In genomic region chr3:111076732-111077131, GRCh38 we compare ENCODE assay signal across 13 cellular contexts.
"Had no signal": no experiment of that assay in that cellular context is flagged by ENCODE, and none has a peak within 500 bp of the region (broad histone marks: within the 10 kb centered on the region; RNA-seq: fewer than 3 reads in every experiment).

No MANE protein-coding gene starts in this region.

- DNase-seq: activated naive CD4-positive, alpha-beta T cell; activated naive CD8-positive, alpha-beta T cell treated with anti-CD3 and anti-CD28 coated beads, Interleukin-2, amount 10 ng/mL, durations not matched to agents 7 days and 5 days; central memory CD4-positive, alpha-beta T cell; colonic mucosa; hypothalamus; kidney; ovary; stimulated activated CD4-positive, alpha-beta T cell treated with anti-CD3 and anti-CD28 coated beads, Interleukin-2, amount 100 ng/mL, for 48 hours; stimulated activated naive B cell treated with anti-CD40 and anti-IgM and Interleukin-4, amounts not matched to agents 10 μg/mL and 1 μg/mL and 100 μg/mL, for 72 hours; tibial artery had no signal

- H3K9me3 ChIP-seq: colonic mucosa, esophagus muscularis mucosa, ovary, tibial artery had no signal

- H3K4me3 Mint-ChIP-seq: activated naive CD8-positive, alpha-beta T cell treated with anti-CD3 and anti-CD28 coated beads, Interleukin-2, amount 10 ng/mL, durations not matched to agents 7 days and 5 days; stimulated activated naive B cell treated with anti-CD40 and anti-IgM and Interleukin-4, amounts not matched to agents 10 μg/mL and 1 μg/mL and 100 μg/mL, for 72 hours had no signal

- H3K27ac ChIP-seq: colonic mucosa, esophagus muscularis mucosa, ovary, tibial artery had no signal

- ATAC-seq: activated CD4-positive, CD25-positive, alpha-beta regulatory T cell treated with anti-CD3 and anti-CD28 coated beads, Interleukin-2, amount 50 U/mL, for 24 hours; stimulated activated naive B cell treated with anti-CD40 and anti-IgM and Interleukin-4, amounts not matched to agents 10 μg/mL and 1 μg/mL and 100 μg/mL, for 72 hours had no signal

- H3K4me1 ChIP-seq: colonic mucosa had no signal

- FAIRE-seq: kidney had no signal

- H3K9me3 Mint-ChIP-seq: activated naive CD8-positive, alpha-beta T cell treated with anti-CD3 and anti-CD28 coated beads, Interleukin-2, amount 10 ng/mL, durations not matched to agents 7 days and 5 days; brain; stimulated activated naive B cell treated with anti-CD40 and anti-IgM and Interleukin-4, amounts not matched to agents 10 μg/mL and 1 μg/mL and 100 μg/mL, for 72 hours had no signal

- H3K36me3 Mint-ChIP-seq: activated naive CD8-positive, alpha-beta T cell treated with anti-CD3 and anti-CD28 coated beads, Interleukin-2, amount 10 ng/mL, durations not matched to agents 7 days and 5 days; brain; stimulated activated naive B cell treated with anti-CD40 and anti-IgM and Interleukin-4, amounts not matched to agents 10 μg/mL and 1 μg/mL and 100 μg/mL, for 72 hours had no signal

- H3K27ac Mint-ChIP-seq: activated naive CD8-positive, alpha-beta T cell treated with anti-CD3 and anti-CD28 coated beads, Interleukin-2, amount 10 ng/mL, durations not matched to agents 7 days and 5 days; brain; stimulated activated naive B cell treated with anti-CD40 and anti-IgM and Interleukin-4, amounts not matched to agents 10 μg/mL and 1 μg/mL and 100 μg/mL, for 72 hours had no signal

- H3K4me3 ChIP-seq: colonic mucosa, esophagus muscularis mucosa, ovary, tibial artery had no signal
